Comparison of ENCODE assay signal across 1 cellular context in the genomic region with DNA sequence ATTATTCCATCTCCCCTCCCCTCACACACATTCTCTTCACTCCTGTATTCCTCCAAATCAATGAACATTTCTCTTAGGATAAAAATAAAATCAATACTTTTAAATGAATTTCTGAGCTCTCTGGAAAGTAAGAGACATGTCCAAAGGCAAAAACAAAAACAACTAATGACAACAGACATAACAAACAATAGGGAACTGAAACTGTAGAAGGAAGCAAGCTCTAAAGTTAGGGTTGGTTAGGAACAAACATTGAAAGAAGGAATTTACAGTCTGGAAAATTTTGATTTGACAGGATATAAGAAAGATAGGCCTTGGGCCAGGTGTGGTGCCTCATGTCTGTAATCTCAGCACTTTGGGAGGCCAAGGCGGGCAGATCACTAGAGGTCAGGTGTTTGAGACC.
TF ChIP-seq lines count a peak whose summit lies in the region.

No MANE protein-coding gene starts in this region.

TF ChIP-seq in GM23338, 12 proteins besides CTCF, POLR2A, EP300 and RAD21 (continued from another document):
- TF ChIP-seq, protein P1, sequence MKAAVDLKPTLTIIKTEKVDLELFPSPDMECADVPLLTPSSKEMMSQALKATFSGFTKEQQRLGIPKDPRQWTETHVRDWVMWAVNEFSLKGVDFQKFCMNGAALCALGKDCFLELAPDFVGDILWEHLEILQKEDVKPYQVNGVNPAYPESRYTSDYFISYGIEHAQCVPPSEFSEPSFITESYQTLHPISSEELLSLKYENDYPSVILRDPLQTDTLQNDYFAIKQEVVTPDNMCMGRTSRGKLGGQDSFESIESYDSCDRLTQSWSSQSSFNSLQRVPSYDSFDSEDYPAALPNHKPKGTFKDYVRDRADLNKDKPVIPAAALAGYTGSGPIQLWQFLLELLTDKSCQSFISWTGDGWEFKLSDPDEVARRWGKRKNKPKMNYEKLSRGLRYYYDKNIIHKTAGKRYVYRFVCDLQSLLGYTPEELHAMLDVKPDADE (IDR thresholded peaks at IDR 0.05) = no peak
- TF ChIP-seq POLR2AphosphoS5 (IDR thresholded peaks at IDR 0.05; ENCODE audit: low read depth) = no peak
